8 cellular contexts compared by ENCODE assay signal in genomic region chr9:127245637-127246164, GRCh38. TPM values are rescaled to one million over a fixed set of nuclear protein-coding genes. Genes with fewer than 3 reads are reported as not detected.
DNase-seq lines count a peak whose midpoint lies in the region; ATAC-seq and TF ChIP-seq lines count a peak whose summit lies in the region.

No MANE protein-coding gene starts in this region.

- no peaks in the 10 kb centered on the region for H3K9me3 Mint-ChIP-seq in T-helper 2 cell treated with Interferon-gamma antibody and Interleukin-4, amounts not matched to agents 5 μg/mL and 100 μg/mL, for 36 hours

- H3K4me1 ChIP-seq in adrenal gland (replicated peaks in 1 of 2), result peaks cover 0 to 5% of the 10 kb centered on the region in 2 donors
- H3K4me1 ChIP-seq in left lung, result peaks cover 0 to 6% of the 10 kb centered on the region in 2 donors
- H3K4me1 ChIP-seq in subcutaneous abdominal adipose tissue (ENCODE audit: control insufficient read depth in 5 of 5, insufficient read depth in 5 of 5, low read length in 5 of 5), result peaks cover 0 to 13% (median 12%) of the 10 kb centered on the region in 5 donors

- H3K27ac ChIP-seq in adrenal gland, result no peak overlapping the region
- no peak overlapping the region for H3K27ac ChIP-seq in left lung
- H3K27ac ChIP-seq in subcutaneous abdominal adipose tissue (ENCODE audit: low read depth, low read length), result no peak overlapping the region

- H3K4me3 ChIP-seq in adrenal gland, result peak overlapping the region in 3 of 4 donors; percentile 57 to 67 (median 59)
- peak overlapping the region; percentile 52 to 64 for H3K4me3 ChIP-seq in left lung
- H3K4me3 ChIP-seq in subcutaneous abdominal adipose tissue (ENCODE audit: low read depth in 1 of 5, low read length in 5 of 5), result peak overlapping the region; percentile 77 to 96 (median 94)

- CTCF ChIA-PET in HEK293T (lab: Yijun Ruan, JAX), result interaction anchor here (1.0 to 1.7 kb wide), 2 partner anchors 31 to 173 kb away, joined by 3 to 4 read pairs; no protein-coding TSS in a partner anchor

- TF ChIP-seq CTCF in adrenal gland (IDR thresholded peaks at IDR 0.05) (no peak), left lung (IDR thresholded peaks at IDR 0.05) (no peak), GM13976 (IDR thresholded peaks at IDR 0.05; ENCODE audit: borderline replicate concordance, control extremely low read depth, extremely low read depth, insufficient read depth, missing control alignments) (no peak)

- no peak overlapping the region for H3K27ac Mint-ChIP-seq in T-helper 2 cell treated with Interferon-gamma antibody and Interleukin-4, amounts not matched to agents 5 μg/mL and 100 μg/mL, for 36 hours

- peak overlapping the region; percentile 86 for H3K4me3 Mint-ChIP-seq in T-helper 2 cell treated with Interferon-gamma antibody and Interleukin-4, amounts not matched to agents 5 μg/mL and 100 μg/mL, for 36 hours

- POLR2A ChIA-PET in HEK293T (lab: Yijun Ruan, JAX), result interaction anchor here (0.6 to 1.1 kb wide), 5 partner anchors 9 to 24 kb away, joined by 3 read pairs; no protein-coding TSS in a partner anchor

- H3K4me1 Mint-ChIP-seq in T-helper 2 cell treated with Interferon-gamma antibody and Interleukin-4, amounts not matched to agents 5 μg/mL and 100 μg/mL, for 36 hours (ENCODE audit: low read depth), result peaks cover 5% of the 10 kb centered on the region

- H3K27me3 ChIP-seq in adrenal gland (no peaks in the 10 kb centered on the region), left lung (no peaks in the 10 kb centered on the region), subcutaneous abdominal adipose tissue (ENCODE audit: control insufficient read depth in 5 of 5, insufficient read depth in 4 of 5, low read length in 5 of 5) (no peaks in the 10 kb centered on the region)

- ATAC-seq in left lung, result no peak

- no peak for DNase-seq in T-helper 2 cell treated with Interferon-gamma antibody and Interleukin-4, amounts not matched to agents 5 μg/mL and 100 μg/mL, for 36 hours (ENCODE audit: low spot score)
- DNase-seq in T-helper 2 cell (no peak), adrenal gland (no peak), left lung (no peak), EL (no peak), GM13976 (ENCODE audit: low spot score) (no peak), HEK293T (ENCODE audit: extremely low spot score) (no peak)

- H3K9me3 ChIP-seq in adrenal gland (replicated peaks in 1 of 3), result no peaks in the 10 kb centered on the region
- H3K9me3 ChIP-seq in left lung, result no peaks in the 10 kb centered on the region
- H3K9me3 ChIP-seq in subcutaneous abdominal adipose tissue (ENCODE audit: control insufficient read depth in 5 of 5, low read length in 5 of 5), result no peaks in the 10 kb centered on the region

- 71 to 83% (median 79%) methylated on average over 6 to 8 of the region's 8 CpGs for WGBS in adrenal gland, 4 donors

- intact Hi-C loops in adrenal gland (cut with DNase I) (no loop called here), left lung (cut with DNase I) (no loop called here)

- no peak for TF ChIP-seq POLR2A in adrenal gland (IDR thresholded peaks at IDR 0.05)

- in situ Hi-C loops in GM13976 (cut with MboI; ENCODE audit: low sequenced_read_pairs, unreplicated experiment), result no loop called here

- no peaks in the 10 kb centered on the region for H3K36me3 ChIP-seq in adrenal gland (replicated peaks in 1 of 2)
- H3K36me3 ChIP-seq in left lung, result no peaks in the 10 kb centered on the region
- no peaks in the 10 kb centered on the region for H3K36me3 ChIP-seq in subcutaneous abdominal adipose tissue (ENCODE audit: control insufficient read depth in 5 of 5, insufficient read depth in 5 of 5, low read length in 5 of 5)

- H3K9ac ChIP-seq in subcutaneous abdominal adipose tissue (ENCODE audit: low read length in 5 of 5), result peak overlapping the region in 2 of 5 donors; percentile 69 to 73

- H3K36me3 Mint-ChIP-seq in T-helper 2 cell treated with Interferon-gamma antibody and Interleukin-4, amounts not matched to agents 5 μg/mL and 100 μg/mL, for 36 hours (ENCODE audit: low read depth), result no peaks in the 10 kb centered on the region

- H3K27me3 Mint-ChIP-seq in T-helper 2 cell treated with Interferon-gamma antibody and Interleukin-4, amounts not matched to agents 5 μg/mL and 100 μg/mL, for 36 hours (ENCODE audit: low read depth), result peaks cover 14% of the 10 kb centered on the region

TF ChIP-seq in HEK293T, 16 proteins besides CTCF, POLR2A, EP300 and RAD21:
- TF ChIP-seq SUZ12 (IDR thresholded peaks at IDR 0.05) (no peak), SP1 (IDR thresholded peaks at IDR 0.05) (no peak), FOXA1 (IDR thresholded peaks at IDR 0.05) (no peak), ARNT (IDR thresholded peaks at IDR 0.05) (no peak), FOXM1 (IDR thresholded peaks at IDR 0.05; ENCODE audit: borderline replicate concordance) (no peak), BHLHE40 (IDR thresholded peaks at IDR 0.05; ENCODE audit: borderline replicate concordance) (no peak), L3MBTL2 (conservative IDR thresholded peaks at IDR 0.05) (no peak), NFRKB (IDR thresholded peaks at IDR 0.05) (no peak), ELF4 (IDR thresholded peaks at IDR 0.05) (no peak), ZNF384 (IDR thresholded peaks at IDR 0.05) (no peak), CTBP1 (IDR thresholded peaks at IDR 0.05; ENCODE audit: borderline replicate concordance) (no peak)
- TF ChIP-seq, protein P1, sequence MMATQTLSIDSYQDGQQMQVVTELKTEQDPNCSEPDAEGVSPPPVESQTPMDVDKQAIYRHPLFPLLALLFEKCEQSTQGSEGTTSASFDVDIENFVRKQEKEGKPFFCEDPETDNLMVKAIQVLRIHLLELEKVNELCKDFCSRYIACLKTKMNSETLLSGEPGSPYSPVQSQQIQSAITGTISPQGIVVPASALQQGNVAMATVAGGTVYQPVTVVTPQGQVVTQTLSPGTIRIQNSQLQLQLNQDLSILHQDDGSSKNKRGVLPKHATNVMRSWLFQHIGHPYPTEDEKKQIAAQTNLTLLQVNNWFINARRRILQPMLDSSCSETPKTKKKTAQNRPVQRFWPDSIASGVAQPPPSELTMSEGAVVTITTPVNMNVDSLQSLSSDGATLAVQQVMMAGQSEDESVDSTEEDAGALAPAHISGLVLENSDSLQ (IDR thresholded peaks at IDR 0.05), result no peak
TF ChIP-seq in HEK293T: peak in this region for 0.

RNA-seq across cellular contexts. Expression of gene GARNL3, which starts 18.9 kb away (rescaled TPM):
- total RNA-seq in adrenal gland, result 10 to 100 TPM; 12.2 to 43.2 (median 34.4) TPM
- 10 to 100 TPM; 13.8 to 25.9 (median 23.6) TPM for polyA plus RNA-seq in adrenal gland
- 1 to 10 TPM; 7.4 to 8.0 TPM for total RNA-seq in left lung
